Comparison of ENCODE assay signal across 15 cellular contexts in genomic region chr18:59663096-59663495, GRCh38.
"Had no signal": no experiment of that assay in that cellular context is flagged by ENCODE, and none has a peak within 500 bp of the region (broad histone marks: within the 10 kb centered on the region; RNA-seq: fewer than 3 reads in every experiment).

No MANE protein-coding gene starts in this region.

- H3K9me3 ChIP-seq: esophagus muscularis mucosa, right atrium auricular region, stomach had no signal

- H3K36me3 Mint-ChIP-seq: natural killer cell, neural progenitor cell had no signal

- H3K36me3 ChIP-seq: esophagus muscularis mucosa, neural progenitor cell, right atrium auricular region, stomach had no signal

- H3K4me2 ChIP-seq: neural progenitor cell had no signal

- H3K4me1 ChIP-seq: right atrium auricular region had no signal

- DNase-seq: central memory CD4-positive, alpha-beta T cell; effector CD8-positive, alpha-beta T cell; left colon; left ventricle myocardium superior; natural killer cell; nucleus accumbens; small intestine; stimulated activated CD4-positive, alpha-beta T cell treated with anti-CD3 and anti-CD28 coated beads, Interleukin-12 subunit alpha, Interleukin-12 subunit beta, amount 100 ng/mL, for 4 hours; stimulated activated naive CD4-positive, alpha-beta T cell; stomach; substantia nigra had no signal

- ATAC-seq: left colon, left ventricle myocardium superior, natural killer cell had no signal

- H3K27ac ChIP-seq: coronary artery, esophagus muscularis mucosa, neural progenitor cell, right atrium auricular region, stomach had no signal

- H3K9ac ChIP-seq: neural progenitor cell had no signal

- H3K4me1 Mint-ChIP-seq: natural killer cell had no signal

- H3K27me3 ChIP-seq: esophagus muscularis mucosa, neural progenitor cell, right atrium auricular region, stomach had no signal

- H2AFZ ChIP-seq: neural progenitor cell had no signal

- H3K9me3 Mint-ChIP-seq: natural killer cell, neural progenitor cell had no signal

- H3K4me3 ChIP-seq: coronary artery, esophagus muscularis mucosa, neural progenitor cell, right atrium auricular region, stomach had no signal

- H3K4me3 Mint-ChIP-seq: natural killer cell, neural progenitor cell had no signal

- H3K27ac Mint-ChIP-seq: natural killer cell, neural progenitor cell had no signal
